In the genomic region with DNA sequence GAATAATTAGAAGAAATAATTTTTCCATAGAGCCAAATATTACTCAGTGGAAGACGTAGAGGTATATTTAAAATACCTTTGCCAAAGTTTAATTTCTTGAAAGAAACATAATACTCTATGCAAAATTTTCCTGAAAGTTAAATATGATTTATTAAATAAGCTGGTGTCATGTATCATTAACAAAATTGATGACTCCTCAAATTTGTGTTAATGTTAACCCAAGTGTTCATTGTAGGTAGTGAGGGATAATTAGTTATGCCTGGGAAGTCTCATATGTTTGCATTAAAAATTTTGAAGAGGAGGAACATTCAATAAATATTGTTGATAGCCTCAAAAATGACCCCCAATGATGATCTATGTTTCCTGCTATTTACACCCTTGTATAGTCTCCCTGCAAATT, we compare ENCODE assay signal across 3 cellular contexts.
TF ChIP-seq lines count a peak whose summit lies in the region.

No MANE protein-coding gene starts in this region.

TF ChIP-seq in A549, 52 proteins besides CTCF, POLR2A, EP300 and RAD21:
- peak; percentile 48 for TF ChIP-seq MAFK (IDR thresholded peaks at IDR 0.05; ENCODE audit: partially characterized antibody)
- no peak for TF ChIP-seq EHF (CRISPR knock-in tag; IDR thresholded peaks at IDR 0.05)
- no peak for TF ChIP-seq JUNB (IDR thresholded peaks at IDR 0.05)
- no peak for TF ChIP-seq HOXB5 (CRISPR knock-in tag; IDR thresholded peaks at IDR 0.05)
- TF ChIP-seq ATOH8 (CRISPR knock-in tag; IDR thresholded peaks at IDR 0.05; ENCODE audit: low read depth), result no peak

TF ChIP-seq in IMR-90, 13 proteins besides CTCF, POLR2A, EP300 and RAD21:
- TF ChIP-seq MXI1 (IDR thresholded peaks at IDR 0.05; ENCODE audit: borderline replicate concordance, low read depth, low read length) (no peak), ELK1 (IDR thresholded peaks at IDR 0.05; ENCODE audit: borderline replicate concordance, low read depth, low read length) (no peak), NFE2L2 (IDR thresholded peaks at IDR 0.05; ENCODE audit: low read depth, low read length) (no peak), MAFK (IDR thresholded peaks at IDR 0.05; ENCODE audit: low read depth, low read length) (peak; percentile 49)

TF ChIP-seq in K562, 482 proteins besides CTCF, POLR2A, EP300 and RAD21:
- TF ChIP-seq MAFK (IDR thresholded peaks at IDR 0.05; ENCODE audit: low read length) (peak; percentile 6; the same call in 1 of the 2 replicates), NEUROD1 (IDR thresholded peaks at IDR 0.05; ENCODE audit: borderline replicate concordance, low read depth, low read length, partially characterized antibody) (no peak), MAFF (IDR thresholded peaks at IDR 0.05; ENCODE audit: low read length) (0 out of 2 replicates have a peak, but pooled peaks have one; percentile 12), FIP1L1 (IDR thresholded peaks at IDR 0.05; ENCODE audit: low read depth, low read length, poor library complexity, severe bottlenecking) (no peak), ZNF316 (IDR thresholded peaks at IDR 0.05) (peak; percentile 62)
